ENCODE assay signal across 8 cellular contexts in genomic region chr19:57934820-57935665, GRCh38. TPM values are rescaled to one million over a fixed set of nuclear protein-coding genes. Genes with fewer than 3 reads are reported as not detected.
DNase-seq lines count a peak whose midpoint lies in the region; ATAC-seq lines count a peak whose summit lies in the region.

Gene ZNF418, minus strand, starts transcription at chr19:57935402. Its CDS starts 1,580 bp downstream, at chr19:57933822.

- H3K36me3 Mint-ChIP-seq in activated CD8-positive, alpha-beta T cell treated with anti-CD3 and anti-CD28 coated beads, Interleukin-2, amount 10 ng/mL, durations not matched to agents 7 days and 5 days (ENCODE audit: low read depth) = peaks cover 70% of the 10 kb centered on the region

- peaks cover 11% of the 10 kb centered on the region for H3K4me1 Mint-ChIP-seq in activated CD8-positive, alpha-beta T cell treated with anti-CD3 and anti-CD28 coated beads, Interleukin-2, amount 10 ng/mL, durations not matched to agents 7 days and 5 days (ENCODE audit: low read depth)

- CTCF ChIA-PET in activated CD8-positive, alpha-beta T cell treated with anti-CD3 and anti-CD28 coated beads, Interleukin-2, amount 10 ng/mL, durations not matched to agents 7 days and 5 days (lab: Charles Lee) = interaction anchor here (1.2 kb wide), 1 partner anchor 16 kb away, joined by 3 read pairs; no protein-coding TSS in a partner anchor

- H3K9me3 Mint-ChIP-seq in activated CD8-positive, alpha-beta T cell treated with anti-CD3 and anti-CD28 coated beads, Interleukin-2, amount 10 ng/mL, durations not matched to agents 7 days and 5 days (ENCODE audit: insufficient read depth) = peaks cover 44% of the 10 kb centered on the region

- H3K27ac Mint-ChIP-seq in activated CD8-positive, alpha-beta T cell treated with anti-CD3 and anti-CD28 coated beads, Interleukin-2, amount 10 ng/mL, durations not matched to agents 7 days and 5 days = peak within 1 kb of the TSS; percentile 91

- POLR2A ChIA-PET in activated CD8-positive, alpha-beta T cell treated with anti-CD3 and anti-CD28 coated beads, Interleukin-2, amount 10 ng/mL, durations not matched to agents 7 days and 5 days (lab: Charles Lee) = interaction anchor here (0.5 to 1.6 kb wide), 5 partner anchors 10 to 357 kb away, joined by 3 to 4 read pairs (median 3); partner anchors contain the start of gene ZNF417

- peak; percentile 95 for ATAC-seq in activated CD8-positive, alpha-beta T cell treated with anti-CD3 and anti-CD28 coated beads, Interleukin-2, amount 10 ng/mL, durations not matched to agents 7 days and 5 days
- no peak for ATAC-seq in HG03571 (IDR thresholded peaks at IDR 0.05; ENCODE audit: unreplicated experiment)

- no peaks in the 10 kb centered on the region for H3K27me3 Mint-ChIP-seq in activated CD8-positive, alpha-beta T cell treated with anti-CD3 and anti-CD28 coated beads, Interleukin-2, amount 10 ng/mL, durations not matched to agents 7 days and 5 days (ENCODE audit: low read depth)

- DNase-seq in Daoy (ENCODE audit: low read depth) (peak; percentile 82), HK-2 (ENCODE audit: unreplicated experiment) (peak; percentile 32), epidermal melanocyte (ENCODE audit: insufficient read length, low spot score) (peak; percentile 50), medulla oblongata (ENCODE audit: extremely low spot score) (peak; percentile 94), NCI-H2107 (lab: John Stamatoyannopoulos, UW) (no peak)
- peak; percentile 76 for DNase-seq in activated CD8-positive, alpha-beta T cell treated with anti-CD3 and anti-CD28 coated beads, Interleukin-2, amount 10 ng/mL, durations not matched to agents 7 days and 5 days
- DNase-seq in stimulated activated CD8-positive, alpha-beta memory T cell treated with anti-CD3 and anti-CD28 coated beads, Interleukin-7, amount 100 ng/mL, for 4 hours (ENCODE audit: low read depth in 2 of 2) = peak; percentile 11 to 16

- peak within 1 kb of the TSS; percentile 87 for H3K4me3 Mint-ChIP-seq in activated CD8-positive, alpha-beta T cell treated with anti-CD3 and anti-CD28 coated beads, Interleukin-2, amount 10 ng/mL, durations not matched to agents 7 days and 5 days

RNA-seq across cellular contexts. Expression of gene ZNF418, which starts in this region (rescaled TPM):
- 2.5 and 6.2 TPM in 2 replicates for total RNA-seq in Daoy (2014; rRNA removed; shearing (Covaris generic))
- total RNA-seq in activated CD8-positive, alpha-beta T cell treated with anti-CD3 and anti-CD28 coated beads, Interleukin-2, amount 10 ng/mL, durations not matched to agents 7 days and 5 days = 1 to 10 TPM; 4.2 to 6.2 TPM
